In the genomic region with DNA sequence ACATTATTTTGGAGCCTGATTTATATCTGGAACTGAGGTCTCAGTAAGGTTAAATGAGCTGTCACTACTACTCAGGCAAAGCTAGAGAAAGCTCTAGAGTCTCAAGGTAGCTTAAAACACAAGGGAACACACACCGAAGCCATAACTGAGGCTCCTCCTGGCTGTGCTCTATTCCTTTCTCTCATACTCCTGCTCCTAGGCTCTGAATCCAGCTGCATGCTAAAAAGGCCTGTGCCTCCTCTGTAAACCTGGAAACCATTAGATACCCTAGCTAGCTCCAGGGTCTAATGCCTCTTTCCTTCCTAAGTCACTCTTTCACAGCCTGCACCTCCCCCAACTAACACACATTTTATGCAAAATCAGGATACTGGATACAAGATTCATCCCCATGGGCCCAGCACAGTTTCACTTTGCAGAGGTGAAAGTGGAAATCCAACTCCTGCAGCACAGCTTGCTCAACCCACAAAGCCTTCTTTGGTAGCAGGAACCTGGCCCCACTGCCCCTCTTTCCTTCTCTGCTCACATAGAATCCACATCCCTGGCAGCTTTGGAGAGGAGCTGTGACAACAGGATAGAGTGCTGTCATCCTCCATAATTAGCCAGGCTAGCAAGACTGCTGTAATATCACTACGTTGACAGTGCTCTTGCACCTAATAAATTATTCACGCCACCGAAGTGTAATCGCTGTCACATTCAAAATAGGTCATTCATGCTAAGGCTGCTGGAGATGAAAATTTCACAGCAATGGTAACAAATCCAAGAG, we compare ENCODE assay signal across 1 cellular context.
TF ChIP-seq lines count a peak whose summit lies in the region.

No MANE protein-coding gene starts in this region.

TF ChIP-seq in WTC11, 78 proteins besides CTCF, POLR2A, EP300 and RAD21 (continued from another document):
- TF ChIP-seq ATF6 (CRISPR knock-in tag; IDR thresholded peaks at IDR 0.05) = no peak
